ENCODE assay signal across 10 cellular contexts in the genomic region with DNA sequence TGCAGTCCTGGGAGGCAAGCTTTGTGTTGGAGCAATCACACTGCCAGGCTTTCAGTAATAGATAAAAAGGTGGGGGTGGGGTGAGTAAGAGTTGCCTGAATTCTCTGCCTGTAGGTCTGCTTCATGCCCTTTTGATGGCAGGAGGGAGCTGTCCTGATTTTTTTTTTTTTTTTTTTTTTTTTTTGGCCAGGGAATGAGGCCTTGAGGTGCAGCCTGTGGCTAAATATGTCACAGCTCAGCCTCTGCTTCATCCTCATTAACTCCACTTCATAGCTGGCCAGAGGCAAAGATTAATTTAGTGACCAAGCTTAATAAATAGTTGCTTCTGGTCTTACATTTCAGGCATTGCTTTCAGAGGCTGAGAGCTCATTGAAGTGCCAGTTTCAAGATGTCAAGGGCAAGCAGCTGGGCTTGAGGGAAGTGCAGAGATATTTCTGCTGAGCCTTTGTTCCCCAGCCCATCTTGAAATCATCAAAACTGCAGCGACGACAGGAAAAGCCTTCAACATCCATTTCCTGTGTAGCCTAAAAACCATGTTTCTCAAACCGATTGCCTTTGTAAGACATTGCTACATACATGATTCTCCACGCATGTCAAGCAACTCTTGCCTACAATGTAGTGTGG.
DNase-seq lines count a peak whose midpoint lies in the region; FAIRE-seq and TF ChIP-seq lines count a peak whose summit lies in the region.
"Had no signal": no experiment of that assay in that cellular context is flagged by ENCODE, and none has a peak within 500 bp of the region (broad histone marks: within the 10 kb centered on the region; RNA-seq: fewer than 3 reads in every experiment).

No MANE protein-coding gene starts in this region.

- POLR2A ChIA-PET in endothelial cell of umbilical vein (lab: Charles Lee) = interaction anchor here (0.7 kb wide), 1 partner anchor 25 kb away, joined by 17 read pairs; no protein-coding TSS in a partner anchor

- TF ChIP-seq POLR2A in endothelial cell of umbilical vein (IDR thresholded peaks at IDR 0.05; ENCODE audit: low read depth, low read length) (no peak), transverse colon (IDR thresholded peaks at IDR 0.05) (no peak)

- FAIRE-seq in endothelial cell of umbilical vein (lab: Jason Lieb, UNC) = peak; percentile 12
- no peak for FAIRE-seq in D721Med (lab: Jason Lieb, UNC)

- H3K27me3 ChIP-seq in endothelial cell of umbilical vein (ENCODE audit: control insufficient read depth in 2 of 2, insufficient read depth in 2 of 2, low read length in 2 of 2) = peaks cover 1 to 2% of the 10 kb centered on the region in 2 experiments
- no peaks in the 10 kb centered on the region for H3K27me3 ChIP-seq in neuron (ENCODE audit: insufficient read depth, low read length)
- H3K27me3 ChIP-seq in transverse colon = no peaks in the 10 kb centered on the region
- H3K27me3 ChIP-seq: upper lobe of left lung had no signal

- in situ Hi-C loops in transverse colon (cut with MboI; ENCODE audit: low pct_ligation_motif_present in 1 of 4, low pct_unique_long_range_greater_than_20kb in 1 of 4, low sequenced_read_pairs in 3 of 4) = no loop called here

- DNase-seq in ELR (ENCODE audit: low read depth) (peak; percentile 59), OCI-M1 (lab: John Stamatoyannopoulos, UW) (peak; percentile 84), endothelial cell of umbilical vein (ENCODE audit: low read depth, low spot score) (no peak), D721Med (ENCODE audit: insufficient read length, low spot score) (no peak), transverse colon (no peak), posterior vena cava (ENCODE audit: low spot score) (no peak), NCI-H345 (lab: John Stamatoyannopoulos, UW) (no peak)
- DNase-seq: activated naive CD4-positive, alpha-beta T cell treated with anti-CD3 and anti-CD28 coated beads, Interleukin-2, amount 50 U/mL, for 16 hours; upper lobe of left lung had no signal

- dilution Hi-C loops in endothelial cell of umbilical vein (cut with MboI; ENCODE audit: extremely low pct_ligation_motif_present, low sequenced_read_pairs) = no loop called here

- no peak for TF ChIP-seq EP300 in transverse colon (IDR thresholded peaks at IDR 0.05; ENCODE audit: low read depth)

- H3K9me3 ChIP-seq in endothelial cell of umbilical vein (replicated peaks; ENCODE audit: control insufficient read depth, insufficient read depth, low read length) (no peaks in the 10 kb centered on the region), neuron (ENCODE audit: low read length) (no peaks in the 10 kb centered on the region), transverse colon (no peaks in the 10 kb centered on the region)
- H3K9me3 ChIP-seq: upper lobe of left lung had no signal

- TF ChIP-seq CTCF in endothelial cell of umbilical vein (IDR thresholded peaks at IDR 0.05; ENCODE audit: extremely low read depth in 1 of 2, insufficient read depth in 1 of 2, low read depth in 1 of 2, low read length in 2 of 2) (no peak), D721Med (IDR thresholded peaks at IDR 0.05; ENCODE audit: insufficient read depth, missing control alignments) (no peak), transverse colon (IDR thresholded peaks at IDR 0.05) (no peak)

- H3K79me2 ChIP-seq in endothelial cell of umbilical vein (ENCODE audit: control insufficient read depth, insufficient read depth, low read length) = no peaks in the 10 kb centered on the region

- BruUV-seq in endothelial cell of umbilical vein (replicated peaks; lab: Mats Ljungman, UMichigan) = no TSS peak

- H3K9ac ChIP-seq in endothelial cell of umbilical vein (replicated peaks; ENCODE audit: extremely low read depth, insufficient read depth, low read length) = no peak overlapping the region

- no peak overlapping the region for H2AFZ ChIP-seq in endothelial cell of umbilical vein (ENCODE audit: low read depth, low read length)
- H2AFZ ChIP-seq in neuron (ENCODE audit: low read depth, low read length) = peak overlapping the region; percentile 15

- CTCF ChIA-PET in endothelial cell of umbilical vein (lab: Charles Lee) = interaction anchor here (0.7 kb wide), 1 partner anchor 12 kb away, joined by 3 read pairs; no protein-coding TSS in a partner anchor

- 42 to 78% methylated on average over 4 of the region's 4 CpGs for WGBS in transverse colon (ENCODE audit: low coverage in 1 of 2), 2 donors

- H3K27ac ChIP-seq in endothelial cell of umbilical vein (ENCODE audit: insufficient read depth, low read depth, low read length) (no peak overlapping the region), transverse colon (no peak overlapping the region)

- no peaks in the 10 kb centered on the region for H3K9me1 ChIP-seq in endothelial cell of umbilical vein (replicated peaks; ENCODE audit: control insufficient read depth, extremely low read depth, insufficient read depth, low read length)

- H3K4me1 ChIP-seq in endothelial cell of umbilical vein (ENCODE audit: control insufficient read depth, extremely low read depth, insufficient read depth, low read length) (no peaks in the 10 kb centered on the region), neuron (ENCODE audit: insufficient read depth, low read length) (peaks cover 57% of the 10 kb centered on the region), transverse colon (no peaks in the 10 kb centered on the region)

- H3K4me3 ChIP-seq in endothelial cell of umbilical vein (replicated peaks in 1 of 3; ENCODE audit: insufficient read depth in 1 of 3, low read depth in 1 of 3, low read length in 3 of 3) (no peak overlapping the region), neuron (ENCODE audit: low read length) (no peak overlapping the region), transverse colon (no peak overlapping the region)
- H3K4me3 ChIP-seq: upper lobe of left lung had no signal

- no peaks in the 10 kb centered on the region for H4K20me1 ChIP-seq in endothelial cell of umbilical vein (replicated peaks; ENCODE audit: control insufficient read depth, extremely low read depth, insufficient read depth, low read length)

- intact Hi-C loops in endothelial cell of umbilical vein (cut with micrococcal nuclease) = no loop called here
- intact Hi-C loops in transverse colon (cut with DNase I; ENCODE audit: low total_unique reads) = no loop called here
- intact Hi-C loops in posterior vena cava (cut with DNase I) = no loop called here

- H3K36me3 ChIP-seq in endothelial cell of umbilical vein (ENCODE audit: control insufficient read depth in 2 of 2, extremely low read depth in 1 of 2, insufficient read depth in 2 of 2, low read length in 2 of 2) (no peaks in the 10 kb centered on the region), neuron (ENCODE audit: insufficient read depth, low read length) (no peaks in the 10 kb centered on the region), transverse colon (no peaks in the 10 kb centered on the region)
- H3K36me3 ChIP-seq: upper lobe of left lung had no signal

- H3K4me2 ChIP-seq in endothelial cell of umbilical vein (ENCODE audit: insufficient read depth, low read length) = no peak overlapping the region

TF ChIP-seq in endothelial cell of umbilical vein, 7 proteins besides CTCF, POLR2A, EP300 and RAD21:
- TF ChIP-seq MYC (IDR thresholded peaks at IDR 0.05; ENCODE audit: low read depth, low read length) (no peak), JUN (IDR thresholded peaks at IDR 0.05; ENCODE audit: borderline replicate concordance, insufficient read depth, insufficient read length, low read depth) (no peak), GATA2 (IDR thresholded peaks at IDR 0.05; ENCODE audit: insufficient read depth, insufficient read length, low read depth, low read length) (no peak), EZH2 (IDR thresholded peaks at IDR 0.05; ENCODE audit: borderline replicate concordance, low read depth, low read length, severe bottlenecking) (no peak), FOS (IDR thresholded peaks at IDR 0.05; ENCODE audit: borderline replicate concordance, insufficient read depth, low read length) (no peak), POLR2AphosphoS5 (IDR thresholded peaks at IDR 0.05; ENCODE audit: insufficient read depth, low read depth, low read length) (no peak)
- TF ChIP-seq, protein P1, sequence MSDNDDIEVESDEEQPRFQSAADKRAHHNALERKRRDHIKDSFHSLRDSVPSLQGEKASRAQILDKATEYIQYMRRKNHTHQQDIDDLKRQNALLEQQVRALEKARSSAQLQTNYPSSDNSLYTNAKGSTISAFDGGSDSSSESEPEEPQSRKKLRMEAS (IDR thresholded peaks at IDR 0.05; ENCODE audit: insufficient read depth, insufficient read length) = no peak

Comparison
In these comparisons a context has a peak if more than half of its experiments do, and no peak if none do; other contexts are left out.
1. DNase-seq: peak in ELR (single experiment) and OCI-M1 (single experiment); none in endothelial cell of umbilical vein (single experiment), D721Med (single experiment), transverse colon (single experiment), posterior vena cava (single experiment) and NCI-H345 (single experiment).